In genomic region chr7:66837007-66837406, GRCh38 we compare ENCODE assay signal across 9 cellular contexts.
DNase-seq lines count a peak whose midpoint lies in the region; ATAC-seq and TF ChIP-seq lines count a peak whose summit lies in the region.
"Had no signal": no experiment of that assay in that cellular context is flagged by ENCODE, and none has a peak within 500 bp of the region (broad histone marks: within the 10 kb centered on the region; RNA-seq: fewer than 3 reads in every experiment).

No MANE protein-coding gene starts in this region.

- CTCF ChIA-PET in PC-9 (lab: Charles Lee), result no interaction called here

- H4K20me1 ChIP-seq in PC-9 (ENCODE audit: insufficient read depth) (no peaks in the 10 kb centered on the region), osteoblast (ENCODE audit: insufficient read depth, low read length) (no peaks in the 10 kb centered on the region)

- no peaks in the 10 kb centered on the region for H3K9me2 ChIP-seq in PC-9 (ENCODE audit: insufficient read depth)

- no peaks in the 10 kb centered on the region; the same call in 1 of the 2 replicates for H3K9me3 ChIP-seq in PC-9 (ENCODE audit: insufficient read depth, low read depth)
- H3K9me3 ChIP-seq in endodermal cell (ENCODE audit: control insufficient read depth, low read length), result no peaks in the 10 kb centered on the region
- no peaks in the 10 kb centered on the region for H3K9me3 ChIP-seq in osteoblast (ENCODE audit: low read depth, low read length)
- H3K9me3 ChIP-seq: body of pancreas had no signal

- no peak overlapping the region for H3K4me3 Mint-ChIP-seq in endodermal cell

- no peak overlapping the region for H3K4me3 ChIP-seq in PC-9
- H3K4me3 ChIP-seq in endodermal cell (ENCODE audit: low read length), result no peak overlapping the region
- no peak overlapping the region for H3K4me3 ChIP-seq in osteoblast (ENCODE audit: insufficient read depth, low read length)
- H3K4me3 ChIP-seq: body of pancreas had no signal

- intact Hi-C loops in PC-9 (cut with micrococcal nuclease; ENCODE audit: unreplicated experiment), result no loop called here

- H3K4me1 ChIP-seq in PC-9 (replicated peaks; ENCODE audit: insufficient read depth) (no peaks in the 10 kb centered on the region), endodermal cell (ENCODE audit: control insufficient read depth, insufficient read depth, low read length) (no peaks in the 10 kb centered on the region), osteoblast (ENCODE audit: insufficient read depth, low read length) (no peaks in the 10 kb centered on the region)
- H3K4me1 ChIP-seq: body of pancreas had no signal

- peak; percentile 54 for ATAC-seq in GM18502 (IDR thresholded peaks at IDR 0.05; ENCODE audit: poor library complexity, unreplicated experiment)
- ATAC-seq: body of pancreas had no signal

- H3K9ac ChIP-seq in endodermal cell (ENCODE audit: extremely low read depth, low read length, poor library complexity, severe bottlenecking), result no peak overlapping the region

- POLR2A ChIA-PET in PC-9 (lab: Charles Lee; ENCODE audit: unreplicated experiment), result no interaction called here

- WGBS in endodermal cell (ENCODE audit: insufficient coverage in 1 of 2, insufficient read length in 1 of 2), 2 experiments, result 31 to 55% methylated on average over 4 to 5 of the region's 5 CpGs

- BruUV-seq in PC-9 (replicated peaks; lab: Mats Ljungman, UMichigan), result no TSS peak

- no peaks in the 10 kb centered on the region for H3F3A ChIP-seq in PC-9 (ENCODE audit: insufficient read depth, low read depth)

- no peaks in the 10 kb centered on the region for H3K36me3 Mint-ChIP-seq in endodermal cell (ENCODE audit: low read depth)

- no peak overlapping the region for H2AFZ ChIP-seq in PC-9
- H2AFZ ChIP-seq in osteoblast (ENCODE audit: low read length), result no peak overlapping the region

- peak; percentile 45 for DNase-seq in A172 (ENCODE audit: low spot score)
- no peak for DNase-seq in PC-9
- peak; percentile 88 for DNase-seq in endodermal cell
- DNase-seq in stimulated activated CD4-positive, alpha-beta T cell treated with anti-CD3 and anti-CD28 coated beads, Interleukin-4, amount 100 ng/mL, for 1 hour, result peak; percentile 26
- no peak for DNase-seq in NCI-H446 treated with DMSO at 0.1 percent for 48 hours (lab: John Stamatoyannopoulos, UW)
- DNase-seq in osteoblast (ENCODE audit: insufficient read length, low spot score, missing footprints), result no peak
- DNase-seq in C1 segment of cervical spinal cord (lab: John Stamatoyannopoulos, UW), result no peak

- H3K4me2 ChIP-seq in PC-9, result no peak overlapping the region
- H3K4me2 ChIP-seq in osteoblast (ENCODE audit: insufficient read depth, low read length), result no peak overlapping the region

- H3K79me2 ChIP-seq in PC-9 (ENCODE audit: low read depth), result no peaks in the 10 kb centered on the region
- no peaks in the 10 kb centered on the region for H3K79me2 ChIP-seq in osteoblast (ENCODE audit: insufficient read depth, low read length)

- no peaks in the 10 kb centered on the region for H3K4me1 Mint-ChIP-seq in endodermal cell

- H3K36me3 ChIP-seq in PC-9 (ENCODE audit: low read depth) (no peaks in the 10 kb centered on the region), endodermal cell (ENCODE audit: control insufficient read depth, insufficient read depth, low read length) (no peaks in the 10 kb centered on the region), osteoblast (ENCODE audit: insufficient read depth, low read length) (no peaks in the 10 kb centered on the region)

- H3K27ac Mint-ChIP-seq in endodermal cell, result no peak overlapping the region

- H3K27ac ChIP-seq in PC-9, result no peak overlapping the region
- no peak overlapping the region for H3K27ac ChIP-seq in endodermal cell (ENCODE audit: low read depth, low read length)
- H3K27ac ChIP-seq in osteoblast (ENCODE audit: low read depth, low read length), result no peak overlapping the region
- H3K27ac ChIP-seq: body of pancreas had no signal

- peaks cover 3% of the 10 kb centered on the region for H3K27me3 Mint-ChIP-seq in endodermal cell (ENCODE audit: insufficient read depth)

- peaks cover 3% of the 10 kb centered on the region for H3K9me3 Mint-ChIP-seq in endodermal cell

- no peaks in the 10 kb centered on the region for H3K27me3 ChIP-seq in PC-9 (ENCODE audit: insufficient read depth, low read depth)
- H3K27me3 ChIP-seq in endodermal cell (ENCODE audit: control insufficient read depth, insufficient read depth, low read length, poor library complexity, severe bottlenecking), result no peaks in the 10 kb centered on the region
- H3K27me3 ChIP-seq in osteoblast (ENCODE audit: insufficient read depth, low read length), result no peaks in the 10 kb centered on the region
- H3K27me3 ChIP-seq: body of pancreas had no signal

- TF ChIP-seq CTCF in PC-9 (conservative IDR thresholded peaks at IDR 0.05) (peak; percentile 58), endodermal cell (conservative IDR thresholded peaks at IDR 0.05) (peak; percentile 92), osteoblast (IDR thresholded peaks at IDR 0.05; ENCODE audit: extremely low read depth, low read depth, low read length) (no peak)

Comparison
In these comparisons a context has a peak if more than half of its experiments do, and no peak if none do; other contexts are left out.
1. DNase-seq: peak in A172 (single experiment), endodermal cell (single experiment) and stimulated activated CD4-positive, alpha-beta T cell treated with anti-CD3 and anti-CD28 coated beads, Interleukin-4, amount 100 ng/mL, for 1 hour (single experiment); none in PC-9 (0 of 2), NCI-H446 treated with DMSO at 0.1 percent for 48 hours (single experiment), osteoblast (single experiment) and C1 segment of cervical spinal cord (0 of 14).